Comparison of ENCODE assay signal across 11 cellular contexts in genomic region chr1:58249371-58249728, GRCh38.
DNase-seq lines count a peak whose midpoint lies in the region; ATAC-seq and TF ChIP-seq lines count a peak whose summit lies in the region.
"Had no signal": no experiment of that assay in that cellular context is flagged by ENCODE, and none has a peak within 500 bp of the region (broad histone marks: within the 10 kb centered on the region; RNA-seq: fewer than 3 reads in every experiment).

No MANE protein-coding gene starts in this region.

- H3K4me1 Mint-ChIP-seq in activated CD8-positive, alpha-beta T cell treated with anti-CD3 and anti-CD28 coated beads for 36 hours (ENCODE audit: low read depth), result peaks cover 9% of the 10 kb centered on the region
- peaks cover 5% of the 10 kb centered on the region for H3K4me1 Mint-ChIP-seq in activated CD8-positive, alpha-beta T cell treated with anti-CD3 and anti-CD28 coated beads, Interleukin-2, amount 10 ng/mL, durations not matched to agents 7 days and 5 days (ENCODE audit: low read depth)
- peaks cover 4% of the 10 kb centered on the region for H3K4me1 Mint-ChIP-seq in activated naive CD8-positive, alpha-beta T cell treated with anti-CD3 and anti-CD28 coated beads, Interleukin-2, amount 50 U/mL, for 24 hours
- H3K4me1 Mint-ChIP-seq in stimulated activated memory B cell treated with anti-CD40 and anti-IgM and Interleukin-4, amounts not matched to agents 10 μg/mL and 1 μg/mL and 100 μg/mL, for 72 hours, result peaks cover 10% of the 10 kb centered on the region
- H3K4me1 Mint-ChIP-seq: activated T-helper 17 cell treated with anti-CD3 and anti-CD28 coated beads, Interleukin-2, amount 50 U/mL, for 72 hours had no signal

- H3K27me3 Mint-ChIP-seq in activated CD8-positive, alpha-beta T cell treated with anti-CD3 and anti-CD28 coated beads for 36 hours, result peaks cover 30% of the 10 kb centered on the region
- peaks cover 41% of the 10 kb centered on the region for H3K27me3 Mint-ChIP-seq in activated CD8-positive, alpha-beta T cell treated with anti-CD3 and anti-CD28 coated beads, Interleukin-2, amount 10 ng/mL, durations not matched to agents 7 days and 5 days (ENCODE audit: low read depth)
- H3K27me3 Mint-ChIP-seq in activated naive CD8-positive, alpha-beta T cell treated with anti-CD3 and anti-CD28 coated beads, Interleukin-2, amount 50 U/mL, for 24 hours, result peaks cover 42% of the 10 kb centered on the region
- H3K27me3 Mint-ChIP-seq in stimulated activated memory B cell treated with anti-CD40 and anti-IgM and Interleukin-4, amounts not matched to agents 10 μg/mL and 1 μg/mL and 100 μg/mL, for 72 hours, result peaks cover 45% of the 10 kb centered on the region

- no peaks in the 10 kb centered on the region for H3K36me3 ChIP-seq in left lung

- CTCF ChIA-PET in activated CD8-positive, alpha-beta T cell treated with anti-CD3 and anti-CD28 coated beads for 36 hours (lab: Charles Lee), result interaction anchor here (0.7 kb wide), 1 partner anchor 10 kb away, joined by 3 read pairs; no protein-coding TSS in a partner anchor
- CTCF ChIA-PET in activated CD8-positive, alpha-beta T cell treated with anti-CD3 and anti-CD28 coated beads, Interleukin-2, amount 10 ng/mL, durations not matched to agents 7 days and 5 days (lab: Charles Lee), result no interaction called here

- no peak for DNase-seq in activated CD8-positive, alpha-beta T cell treated with anti-CD3 and anti-CD28 coated beads for 36 hours
- no peak for DNase-seq in activated CD8-positive, alpha-beta T cell treated with anti-CD3 and anti-CD28 coated beads, Interleukin-2, amount 10 ng/mL, durations not matched to agents 7 days and 5 days
- no peak for DNase-seq in activated naive CD8-positive, alpha-beta T cell treated with anti-CD3 and anti-CD28 coated beads, Interleukin-2, amount 50 U/mL, for 24 hours
- DNase-seq in left lung (no peak), occipital lobe (lab: John Stamatoyannopoulos, UW) (no peak), SHP77 treated with DMSO at 0.1 percent for 48 hours (lab: John Stamatoyannopoulos, UW) (no peak)
- no peak for DNase-seq in stimulated activated CD4-positive, alpha-beta T cell treated with anti-CD3 and anti-CD28 coated beads, Interleukin-15, amount 100 ng/mL, for 24 hours
- DNase-seq: hippocampal formation had no signal

- peak overlapping the region; percentile 7 for H3K4me3 Mint-ChIP-seq in activated CD8-positive, alpha-beta T cell treated with anti-CD3 and anti-CD28 coated beads for 36 hours
- no peak overlapping the region for H3K4me3 Mint-ChIP-seq in activated CD8-positive, alpha-beta T cell treated with anti-CD3 and anti-CD28 coated beads, Interleukin-2, amount 10 ng/mL, durations not matched to agents 7 days and 5 days
- H3K4me3 Mint-ChIP-seq in activated naive CD8-positive, alpha-beta T cell treated with anti-CD3 and anti-CD28 coated beads, Interleukin-2, amount 50 U/mL, for 24 hours, result peak overlapping the region; percentile 37
- peak overlapping the region; percentile 14 for H3K4me3 Mint-ChIP-seq in stimulated activated memory B cell treated with anti-CD40 and anti-IgM and Interleukin-4, amounts not matched to agents 10 μg/mL and 1 μg/mL and 100 μg/mL, for 72 hours
- H3K4me3 Mint-ChIP-seq: activated T-helper 17 cell treated with anti-CD3 and anti-CD28 coated beads, Interleukin-2, amount 50 U/mL, for 72 hours had no signal

- H3K9me3 ChIP-seq in left lung, result no peaks in the 10 kb centered on the region

- ATAC-seq in activated CD8-positive, alpha-beta T cell treated with anti-CD3 and anti-CD28 coated beads for 36 hours, result no peak
- ATAC-seq in activated CD8-positive, alpha-beta T cell treated with anti-CD3 and anti-CD28 coated beads, Interleukin-2, amount 10 ng/mL, durations not matched to agents 7 days and 5 days, result no peak
- no peak for ATAC-seq in activated naive CD8-positive, alpha-beta T cell treated with anti-CD3 and anti-CD28 coated beads, Interleukin-2, amount 50 U/mL, for 24 hours
- no peak for ATAC-seq in left lung
- no peak for ATAC-seq in stimulated activated memory B cell treated with anti-CD40 and anti-IgM and Interleukin-4, amounts not matched to agents 10 μg/mL and 1 μg/mL and 100 μg/mL, for 72 hours
- ATAC-seq: activated T-helper 17 cell treated with anti-CD3 and anti-CD28 coated beads, Interleukin-2, amount 50 U/mL, for 72 hours had no signal

- no peak for TF ChIP-seq CTCF in activated CD8-positive, alpha-beta T cell treated with anti-CD3 and anti-CD28 coated beads for 36 hours (IDR thresholded peaks at IDR 0.05)
- no peak for TF ChIP-seq CTCF in left lung (IDR thresholded peaks at IDR 0.05)

- H3K27ac ChIP-seq in left lung, result no peak overlapping the region
- H3K27ac ChIP-seq: VCaP had no signal

- H3K9me3 Mint-ChIP-seq in activated CD8-positive, alpha-beta T cell treated with anti-CD3 and anti-CD28 coated beads for 36 hours, result no peaks in the 10 kb centered on the region
- H3K9me3 Mint-ChIP-seq in activated CD8-positive, alpha-beta T cell treated with anti-CD3 and anti-CD28 coated beads, Interleukin-2, amount 10 ng/mL, durations not matched to agents 7 days and 5 days (ENCODE audit: insufficient read depth), result no peaks in the 10 kb centered on the region
- no peaks in the 10 kb centered on the region for H3K9me3 Mint-ChIP-seq in activated naive CD8-positive, alpha-beta T cell treated with anti-CD3 and anti-CD28 coated beads, Interleukin-2, amount 50 U/mL, for 24 hours
- H3K9me3 Mint-ChIP-seq in stimulated activated memory B cell treated with anti-CD40 and anti-IgM and Interleukin-4, amounts not matched to agents 10 μg/mL and 1 μg/mL and 100 μg/mL, for 72 hours, result no peaks in the 10 kb centered on the region
- H3K9me3 Mint-ChIP-seq: activated T-helper 17 cell treated with anti-CD3 and anti-CD28 coated beads, Interleukin-2, amount 50 U/mL, for 72 hours had no signal

- H3K4me3 ChIP-seq in left lung, result peak overlapping the region; percentile 5 to 10

- intact Hi-C loops in activated CD8-positive, alpha-beta T cell treated with anti-CD3 and anti-CD28 coated beads for 36 hours (cut with micrococcal nuclease), result no loop called here
- intact Hi-C loops in left lung (cut with DNase I), result no loop called here

- peaks cover 22 to 40% of the 10 kb centered on the region in 2 donors for H3K27me3 ChIP-seq in left lung

- no peak overlapping the region for H3K27ac Mint-ChIP-seq in activated CD8-positive, alpha-beta T cell treated with anti-CD3 and anti-CD28 coated beads for 36 hours
- no peak overlapping the region for H3K27ac Mint-ChIP-seq in activated CD8-positive, alpha-beta T cell treated with anti-CD3 and anti-CD28 coated beads, Interleukin-2, amount 10 ng/mL, durations not matched to agents 7 days and 5 days
- H3K27ac Mint-ChIP-seq in activated naive CD8-positive, alpha-beta T cell treated with anti-CD3 and anti-CD28 coated beads, Interleukin-2, amount 50 U/mL, for 24 hours, result no peak overlapping the region
- no peak overlapping the region for H3K27ac Mint-ChIP-seq in stimulated activated memory B cell treated with anti-CD40 and anti-IgM and Interleukin-4, amounts not matched to agents 10 μg/mL and 1 μg/mL and 100 μg/mL, for 72 hours
- H3K27ac Mint-ChIP-seq: activated T-helper 17 cell treated with anti-CD3 and anti-CD28 coated beads, Interleukin-2, amount 50 U/mL, for 72 hours had no signal

- H3K36me3 Mint-ChIP-seq in activated CD8-positive, alpha-beta T cell treated with anti-CD3 and anti-CD28 coated beads for 36 hours (ENCODE audit: low read depth), result no peaks in the 10 kb centered on the region
- no peaks in the 10 kb centered on the region for H3K36me3 Mint-ChIP-seq in activated CD8-positive, alpha-beta T cell treated with anti-CD3 and anti-CD28 coated beads, Interleukin-2, amount 10 ng/mL, durations not matched to agents 7 days and 5 days (ENCODE audit: low read depth)
- no peaks in the 10 kb centered on the region for H3K36me3 Mint-ChIP-seq in activated naive CD8-positive, alpha-beta T cell treated with anti-CD3 and anti-CD28 coated beads, Interleukin-2, amount 50 U/mL, for 24 hours (ENCODE audit: low read depth)
- H3K36me3 Mint-ChIP-seq in stimulated activated memory B cell treated with anti-CD40 and anti-IgM and Interleukin-4, amounts not matched to agents 10 μg/mL and 1 μg/mL and 100 μg/mL, for 72 hours, result no peaks in the 10 kb centered on the region

- peaks cover 5 to 17% of the 10 kb centered on the region in 2 donors for H3K4me1 ChIP-seq in left lung

- POLR2A ChIA-PET in activated CD8-positive, alpha-beta T cell treated with anti-CD3 and anti-CD28 coated beads for 36 hours (lab: Charles Lee), result interaction anchor here (0.6 kb wide), 1 partner anchor 145 kb away, joined by 3 read pairs; no protein-coding TSS in a partner anchor
- POLR2A ChIA-PET in activated CD8-positive, alpha-beta T cell treated with anti-CD3 and anti-CD28 coated beads, Interleukin-2, amount 10 ng/mL, durations not matched to agents 7 days and 5 days (lab: Charles Lee), result no interaction called here
